26 cellular contexts compared by ENCODE assay signal in the genomic region with DNA sequence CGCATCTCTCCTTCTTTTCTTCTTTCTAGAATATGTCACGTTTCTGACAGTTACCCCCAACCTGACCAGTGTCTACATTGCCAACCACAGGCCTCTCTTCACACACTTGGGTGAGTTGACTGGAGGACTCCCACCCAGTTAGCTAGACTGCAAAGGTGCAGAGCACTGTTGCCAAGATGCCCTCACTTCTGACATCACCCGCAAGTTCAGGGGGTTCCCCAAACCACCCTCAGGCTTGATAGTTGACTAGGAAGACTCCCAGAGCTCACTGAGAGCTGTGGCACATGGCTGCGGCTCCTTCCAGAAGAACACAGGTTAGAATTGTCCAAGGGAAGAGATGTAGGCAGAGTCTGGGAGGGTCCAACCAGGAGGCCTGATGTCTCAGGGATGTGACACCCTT. TPM values are rescaled to one million over a fixed set of nuclear protein-coding genes. Genes with fewer than 3 reads are reported as not detected.
A peak's percentile ranks its signal among the peaks of the same experiment; 100 is the strongest.
DNase-seq lines count a peak whose midpoint lies in the region; ATAC-seq and TF ChIP-seq lines count a peak whose summit lies in the region.
"Had no signal": no experiment of that assay in that cellular context is flagged by ENCODE, and none has a peak within 500 bp of the region (broad histone marks: within the 10 kb centered on the region; RNA-seq: fewer than 3 reads in every experiment).

No MANE protein-coding gene starts in this region.

- H3K4me3 ChIP-seq in coronary artery (no peak overlapping the region), tibial artery (no peak overlapping the region)
- H3K4me3 ChIP-seq: HAP-1, PC-9, SJSA1 had no signal

- ATAC-seq in activated naive CD4-positive, alpha-beta T cell treated with anti-CD3 and anti-CD28 coated beads, Interleukin-2, amount 50 U/mL, for 72 hours, result peak; percentile 35 to 46
- no peak for ATAC-seq in memory B cell (ENCODE audit: low read depth)
- no peak for ATAC-seq in HG02973 (IDR thresholded peaks at IDR 0.05; ENCODE audit: unreplicated experiment)
- ATAC-seq: Right ventricle myocardium inferior had no signal

- H3K36me3 ChIP-seq in tibial artery, result no peaks in the 10 kb centered on the region
- H3K36me3 ChIP-seq: HAP-1, SJSA1 had no signal

- H3K27ac Mint-ChIP-seq in activated naive CD4-positive, alpha-beta T cell treated with anti-CD3 and anti-CD28 coated beads, Interleukin-2, amount 50 U/mL, for 72 hours, result no peak overlapping the region
- H3K27ac Mint-ChIP-seq in activated naive CD8-positive, alpha-beta T cell treated with anti-CD3 and anti-CD28 coated beads for 36 hours, result peak overlapping the region; percentile 25
- H3K27ac Mint-ChIP-seq in memory B cell, result peak overlapping the region; percentile 15
- H3K27ac Mint-ChIP-seq: HFFc6 had no signal

- no peaks in the 10 kb centered on the region for H3K36me3 Mint-ChIP-seq in activated naive CD4-positive, alpha-beta T cell treated with anti-CD3 and anti-CD28 coated beads, Interleukin-2, amount 50 U/mL, for 72 hours
- H3K36me3 Mint-ChIP-seq in activated naive CD8-positive, alpha-beta T cell treated with anti-CD3 and anti-CD28 coated beads for 36 hours, result no peaks in the 10 kb centered on the region
- H3K36me3 Mint-ChIP-seq in memory B cell, result no peaks in the 10 kb centered on the region

- intact Hi-C loops in tibial artery (cut with DNase I; ENCODE audit: low total_unique reads), result no loop called here

- H3K4me1 Mint-ChIP-seq in activated naive CD8-positive, alpha-beta T cell treated with anti-CD3 and anti-CD28 coated beads for 36 hours, result peaks cover 4% of the 10 kb centered on the region
- peaks cover 20% of the 10 kb centered on the region for H3K4me1 Mint-ChIP-seq in memory B cell

- TF ChIP-seq CTCF in coronary artery (IDR thresholded peaks at IDR 0.05) (no peak), tibial artery (IDR thresholded peaks at IDR 0.05) (no peak)

- H3K9me3 Mint-ChIP-seq in activated naive CD4-positive, alpha-beta T cell treated with anti-CD3 and anti-CD28 coated beads, Interleukin-2, amount 50 U/mL, for 72 hours, result no peaks in the 10 kb centered on the region
- H3K9me3 Mint-ChIP-seq in activated naive CD8-positive, alpha-beta T cell treated with anti-CD3 and anti-CD28 coated beads for 36 hours, result no peaks in the 10 kb centered on the region
- no peaks in the 10 kb centered on the region for H3K9me3 Mint-ChIP-seq in memory B cell
- H3K9me3 Mint-ChIP-seq: HFFc6 had no signal

- no peaks in the 10 kb centered on the region for H3K4me1 ChIP-seq in tibial artery
- H3K4me1 ChIP-seq: HAP-1, SJSA1 had no signal

- H3K27ac ChIP-seq in coronary artery (no peak overlapping the region), tibial artery (no peak overlapping the region)
- H3K27ac ChIP-seq: PC-9, SJSA1 had no signal

- no peak for DNase-seq in activated naive CD4-positive, alpha-beta T cell treated with anti-CD3 and anti-CD28 coated beads, Interleukin-2, amount 50 U/mL, for 72 hours (ENCODE audit: low spot score in 2 of 2)
- DNase-seq in activated naive CD4-positive, alpha-beta T cell treated with anti-CD3 and anti-CD28 coated beads, Interleukin-2, amount 50 U/mL, for 16 hours, result no peak
- DNase-seq in activated naive CD8-positive, alpha-beta T cell treated with anti-CD3 and anti-CD28 coated beads for 36 hours, result no peak
- no peak for DNase-seq in memory B cell (ENCODE audit: low spot score in 2 of 2)
- DNase-seq in coronary artery (ENCODE audit: low spot score), result no peak
- DNase-seq in tibial artery, result no peak
- DNase-seq: Calu3, DMS79 treated with DMSO at 0.1 percent for 48 hours, GF-D8, GOT3, HFFc6, KBM-7, MV-4-11, NCI-H1105, NCI-H1436 treated with DMSO at 0.1 percent for 48 hours, NCI-H187 treated with DMSO at 0.1 percent for 48 hours, NCI-H2171 treated with DMSO at 0.1 percent for 48 hours, NCI-H345, NCI-H524, NCI-H774, PC-9 had no signal

- H3K27me3 Mint-ChIP-seq in activated naive CD8-positive, alpha-beta T cell treated with anti-CD3 and anti-CD28 coated beads for 36 hours, result no peaks in the 10 kb centered on the region
- no peaks in the 10 kb centered on the region for H3K27me3 Mint-ChIP-seq in memory B cell

- H3K4me3 Mint-ChIP-seq in activated naive CD8-positive, alpha-beta T cell treated with anti-CD3 and anti-CD28 coated beads for 36 hours, result no peak overlapping the region
- H3K4me3 Mint-ChIP-seq in memory B cell, result no peak overlapping the region
- H3K4me3 Mint-ChIP-seq: HFFc6 had no signal

- H3K27me3 ChIP-seq in tibial artery, result no peaks in the 10 kb centered on the region
- H3K27me3 ChIP-seq: SJSA1 had no signal

- H3K9me3 ChIP-seq in tibial artery, result no peaks in the 10 kb centered on the region
- H3K9me3 ChIP-seq: HAP-1, SJSA1 had no signal

RNA-seq across cellular contexts. Expression of a gene that starts 17.2 kb away (rescaled TPM):
- total RNA-seq in activated naive CD4-positive, alpha-beta T cell treated with anti-CD3 and anti-CD28 coated beads, Interleukin-2, amount 50 U/mL, for 72 hours, result 1 to 10 TPM; 2.6 to 5.4 TPM
- total RNA-seq in activated naive CD8-positive, alpha-beta T cell treated with anti-CD3 and anti-CD28 coated beads for 36 hours, result 1 to 10 TPM; 1.0 to 1.5 TPM
- total RNA-seq: RPMI7951 had no signal

RNA-seq across cellular contexts. Expression of a gene that starts 20.4 kb away (rescaled TPM):
- total RNA-seq in activated naive CD4-positive, alpha-beta T cell treated with anti-CD3 and anti-CD28 coated beads, Interleukin-2, amount 50 U/mL, for 72 hours, result 1 to 10 TPM in 1 of 2 donors, under 1 TPM in 1; 0.37 to 2.3 TPM
- 1 to 10 TPM in 1 of 2 experiments, under 1 TPM in 1; 0.54 to 1.4 TPM for total RNA-seq in activated naive CD8-positive, alpha-beta T cell treated with anti-CD3 and anti-CD28 coated beads for 36 hours

RNA-seq across cellular contexts. Expression of a gene that starts 21.5 kb away (rescaled TPM):
- 10 to 100 TPM; 20.6 to 28.3 TPM for total RNA-seq in activated naive CD4-positive, alpha-beta T cell treated with anti-CD3 and anti-CD28 coated beads, Interleukin-2, amount 50 U/mL, for 72 hours
- 10 to 100 TPM; 45.3 to 47.7 TPM for total RNA-seq in activated naive CD8-positive, alpha-beta T cell treated with anti-CD3 and anti-CD28 coated beads for 36 hours

RNA-seq across cellular contexts. Expression of a gene that starts 39.6 kb away (rescaled TPM):
- 1 to 10 TPM; 1.0 to 1.8 TPM for total RNA-seq in activated naive CD4-positive, alpha-beta T cell treated with anti-CD3 and anti-CD28 coated beads, Interleukin-2, amount 50 U/mL, for 72 hours
- total RNA-seq in activated naive CD8-positive, alpha-beta T cell treated with anti-CD3 and anti-CD28 coated beads for 36 hours, result 1 to 10 TPM; 8.9 to 9.3 TPM

Comparison
In these comparisons a context has a peak if more than half of its experiments do, and no peak if none do; other contexts are left out.
1. ATAC-seq: peak in activated naive CD4-positive, alpha-beta T cell treated with anti-CD3 and anti-CD28 coated beads, Interleukin-2, amount 50 U/mL, for 72 hours (2 of 2); none in memory B cell (single experiment) and HG02973 (single experiment).
2. H3K27ac Mint-ChIP-seq: peak in activated naive CD8-positive, alpha-beta T cell treated with anti-CD3 and anti-CD28 coated beads for 36 hours (single experiment) and memory B cell (single experiment); none in activated naive CD4-positive, alpha-beta T cell treated with anti-CD3 and anti-CD28 coated beads, Interleukin-2, amount 50 U/mL, for 72 hours (0 of 2).